30 cellular contexts compared by ENCODE assay signal in genomic region chr1:34657266-34657665, GRCh38.
"Had no signal": no experiment of that assay in that cellular context is flagged by ENCODE, and none has a peak within 500 bp of the region (broad histone marks: within the 10 kb centered on the region; RNA-seq: fewer than 3 reads in every experiment).

No MANE protein-coding gene starts in this region.

- H3K4me3 Mint-ChIP-seq: activated CD4-positive, alpha-beta T cell treated with anti-CD3 and anti-CD28 coated beads for 36 hours; activated CD4-positive, alpha-beta T cell treated with anti-CD3 and anti-CD28 coated beads, Interleukin-2, amount 10 ng/mL, durations not matched to agents 7 days and 5 days; activated naive CD4-positive, alpha-beta T cell treated with anti-CD3 and anti-CD28 coated beads for 36 hours; activated T-cell treated with anti-CD3 and anti-CD28 coated beads, Interleukin-2, amount 50 U/mL, for 4 hours; activated T-helper 1 cell treated with anti-CD3 and anti-CD28 coated beads, Interleukin-12 subunit alpha, Interleukin-12 subunit beta, Interleukin-2, Interleukin-4 antibody, amounts not matched to agents 30 ng/mL and 10 ng/mL and 1 ng/mL, durations not matched to agents 14 hours and 24 hours and 36 hours; T-helper 1 cell treated with Interleukin-12 subunit alpha and Interleukin-12 subunit beta and Interleukin-4 antibody, amounts not matched to agents 30 μg/mL and 1 μg/mL, for 36 hours; T-helper 2 cell treated with Interferon-gamma antibody and Interleukin-4, amounts not matched to agents 5 μg/mL and 100 μg/mL, for 36 hours had no signal

- H3K27me3 ChIP-seq: adrenal gland, body of pancreas had no signal

- H3K9ac ChIP-seq: KMS-11, SK-N-SH had no signal

- H3K36me3 Mint-ChIP-seq: activated naive CD4-positive, alpha-beta T cell treated with anti-CD3 and anti-CD28 coated beads, Interleukin-2, amount 50 U/mL, for 72 hours had no signal

- H3K27ac ChIP-seq: adrenal gland, body of pancreas, breast epithelium, KMS-11, SJSA1 had no signal

- H3K4me3 ChIP-seq: adrenal gland, body of pancreas, breast epithelium, SJSA1 had no signal

- H3K27ac Mint-ChIP-seq: activated CD4-positive, alpha-beta T cell treated with anti-CD3 and anti-CD28 coated beads for 36 hours; activated CD4-positive, alpha-beta T cell treated with anti-CD3 and anti-CD28 coated beads, Interleukin-2, amount 10 ng/mL, durations not matched to agents 7 days and 5 days; activated naive CD4-positive, alpha-beta T cell treated with anti-CD3 and anti-CD28 coated beads for 36 hours; activated naive CD4-positive, alpha-beta T cell treated with anti-CD3 and anti-CD28 coated beads, Interleukin-2, amount 50 U/mL, for 72 hours; activated T-helper 1 cell treated with anti-CD3 and anti-CD28 coated beads, Interleukin-12 subunit alpha, Interleukin-12 subunit beta, Interleukin-2, Interleukin-4 antibody, amounts not matched to agents 30 ng/mL and 10 ng/mL and 1 ng/mL, durations not matched to agents 14 hours and 24 hours and 36 hours; T-helper 1 cell treated with Interleukin-12 subunit alpha and Interleukin-12 subunit beta and Interleukin-4 antibody, amounts not matched to agents 30 μg/mL and 1 μg/mL, for 36 hours; T-helper 2 cell treated with Interferon-gamma antibody and Interleukin-4, amounts not matched to agents 5 μg/mL and 100 μg/mL, for 36 hours had no signal

- ATAC-seq: activated CD4-positive, alpha-beta T cell treated with anti-CD3 and anti-CD28 coated beads for 36 hours; activated CD4-positive, CD25-positive, alpha-beta regulatory T cell treated with anti-CD3 and anti-CD28 coated beads, Interleukin-2, amount 50 U/mL, for 24 hours; activated naive CD4-positive, alpha-beta T cell treated with anti-CD3 and anti-CD28 coated beads, Interleukin-2, amount 50 U/mL, for 72 hours; activated T-cell treated with anti-CD3 and anti-CD28 coated beads, Interleukin-2, amount 50 U/mL, for 4 hours; body of pancreas; Panc1 had no signal

- DNase-seq: activated CD4-positive, alpha-beta T cell treated with anti-CD3 and anti-CD28 coated beads for 36 hours; activated CD4-positive, alpha-beta T cell treated with anti-CD3 and anti-CD28 coated beads, Interleukin-2, amount 10 ng/mL, durations not matched to agents 7 days and 5 days; activated CD4-positive, alpha-beta T cell treated with anti-CD3 and anti-CD28 coated beads, Interleukin-2, amount 50 U/mL, for 48 hours; activated CD8-positive, alpha-beta memory T cell treated with anti-CD3 and anti-CD28 coated beads, Interleukin-2, amount 50 U/mL, for 4 hours; activated gamma-delta T cell treated with Interleukin-2 at 50 U/mL for 16 hours; activated naive CD4-positive, alpha-beta T cell treated with anti-CD3 and anti-CD28 coated beads for 36 hours; activated T-cell treated with anti-CD3 and anti-CD28 coated beads for 4 hours; activated T-cell treated with anti-CD3 and anti-CD28 coated beads, Interleukin-2, amount 50 U/mL, for 4 hours; adrenal gland; body of pancreas; NCI-H1105; NCI-H187 treated with DMSO at 0.1 percent for 48 hours; NCI-H2081; NCI-H446; NCI-H510A treated with DMSO at 0.1 percent for 48 hours; NCI-H526 treated with DMSO at 0.1 percent for 48 hours; NCI-H774; SHP77 treated with DMSO at 0.1 percent for 48 hours; SK-N-SH had no signal

- H3K4me2 ChIP-seq: KMS-11, SK-N-SH had no signal

- FAIRE-seq: astrocyte, TTC549 had no signal

- H3K9me3 Mint-ChIP-seq: activated CD4-positive, alpha-beta T cell treated with anti-CD3 and anti-CD28 coated beads, Interleukin-2, amount 10 ng/mL, durations not matched to agents 7 days and 5 days; activated naive CD4-positive, alpha-beta T cell treated with anti-CD3 and anti-CD28 coated beads for 36 hours; activated naive CD4-positive, alpha-beta T cell treated with anti-CD3 and anti-CD28 coated beads, Interleukin-2, amount 50 U/mL, for 72 hours; activated T-cell treated with anti-CD3 and anti-CD28 coated beads, Interleukin-2, amount 50 U/mL, for 4 hours; activated T-helper 1 cell treated with anti-CD3 and anti-CD28 coated beads, Interleukin-12 subunit alpha, Interleukin-12 subunit beta, Interleukin-2, Interleukin-4 antibody, amounts not matched to agents 30 ng/mL and 10 ng/mL and 1 ng/mL, durations not matched to agents 14 hours and 24 hours and 36 hours; T-helper 1 cell treated with Interleukin-12 subunit alpha and Interleukin-12 subunit beta and Interleukin-4 antibody, amounts not matched to agents 30 μg/mL and 1 μg/mL, for 36 hours; T-helper 2 cell treated with Interferon-gamma antibody and Interleukin-4, amounts not matched to agents 5 μg/mL and 100 μg/mL, for 36 hours had no signal

- H3K4me1 Mint-ChIP-seq: activated CD4-positive, alpha-beta T cell treated with anti-CD3 and anti-CD28 coated beads for 36 hours; activated CD4-positive, alpha-beta T cell treated with anti-CD3 and anti-CD28 coated beads, Interleukin-2, amount 10 ng/mL, durations not matched to agents 7 days and 5 days had no signal

- H3K36me3 ChIP-seq: adrenal gland, breast epithelium, SJSA1 had no signal

- H3K4me1 ChIP-seq: adrenal gland, body of pancreas, breast epithelium, SJSA1 had no signal

- H3K9me3 ChIP-seq: adrenal gland, body of pancreas, breast epithelium, SJSA1, SK-N-SH had no signal
